In genomic region chr7:135748770-135749169, GRCh38 we compare ENCODE assay signal across 12 cellular contexts. TPM values are rescaled to one million over a fixed set of nuclear protein-coding genes. Genes with fewer than 3 reads are reported as not detected.
A peak's percentile ranks its signal among the peaks of the same experiment; 100 is the strongest.
DNase-seq lines count a peak whose midpoint lies in the region; ATAC-seq and TF ChIP-seq lines count a peak whose summit lies in the region.
"Had no signal": no experiment of that assay in that cellular context is flagged by ENCODE, and none has a peak within 500 bp of the region (broad histone marks: within the 10 kb centered on the region; RNA-seq: fewer than 3 reads in every experiment).

Gene FAM180A (minus strand): TSS chr7:135748813. CDS start chr7:135748580, 233 bp downstream.

- no peak within 1 kb of the TSS for H3K9ac ChIP-seq in fibroblast of lung (ENCODE audit: insufficient read depth, low read length)

- H3K79me2 ChIP-seq in fibroblast of lung (ENCODE audit: control insufficient read depth, insufficient read depth, low read length), result peaks cover 23% of the 10 kb centered on the region

- H4K20me1 ChIP-seq in fibroblast of lung (ENCODE audit: control insufficient read depth, extremely low read depth, insufficient read depth, low read length), result no peaks in the 10 kb centered on the region

- H3K36me3 ChIP-seq in Peyer's patch, result no peaks in the 10 kb centered on the region
- no peaks in the 10 kb centered on the region for H3K36me3 ChIP-seq in fibroblast of lung (ENCODE audit: control insufficient read depth, insufficient read depth, low read length)
- H3K36me3 ChIP-seq in vagina, result no peaks in the 10 kb centered on the region

- peak within 1 kb of the TSS; percentile 34 for H2AFZ ChIP-seq in fibroblast of lung (ENCODE audit: low read length)

- no peaks in the 10 kb centered on the region for H3K9me3 ChIP-seq in Peyer's patch
- no peaks in the 10 kb centered on the region for H3K9me3 ChIP-seq in fibroblast of lung (ENCODE audit: control insufficient read depth, insufficient read depth, low read depth, low read length)
- no peaks in the 10 kb centered on the region for H3K9me3 ChIP-seq in vagina

- H3K27me3 ChIP-seq in Peyer's patch (no peaks in the 10 kb centered on the region), fibroblast of lung (ENCODE audit: control insufficient read depth, insufficient read depth, low read length) (no peaks in the 10 kb centered on the region), vagina (no peaks in the 10 kb centered on the region)

- peak within 1 kb of the TSS in 3 of 4 donors; percentile 27 to 57 (median 50) for H3K27ac ChIP-seq in Peyer's patch
- peak within 1 kb of the TSS; percentile 88 for H3K27ac ChIP-seq in fibroblast of lung (ENCODE audit: insufficient read depth, low read length)
- H3K27ac ChIP-seq in vagina, result peak within 1 kb of the TSS; percentile 66

- H3K4me2 ChIP-seq in fibroblast of lung (ENCODE audit: extremely low read depth, insufficient read depth, low read length), result peak within 1 kb of the TSS; percentile 76

- H3K4me1 ChIP-seq in Peyer's patch (no peaks in the 10 kb centered on the region), fibroblast of lung (ENCODE audit: control insufficient read depth, extremely low read depth, insufficient read depth, low read length) (peaks cover 11% of the 10 kb centered on the region), vagina (peaks cover 26% of the 10 kb centered on the region)

- ATAC-seq in GM19324 (IDR thresholded peaks at IDR 0.05; ENCODE audit: low FRiP score, unreplicated experiment), result no peak

- DNase-seq in Peyer's patch (peak in 1 of 3 donors; percentile 49), fibroblast of lung (ENCODE audit: low read depth in 2 of 2) (peak; percentile 81 to 95), myocyte (ENCODE audit: low read depth) (peak; percentile 81), vagina (ENCODE audit: extremely low spot score in 2 of 2) (no peak), NCI-H1694 (lab: John Stamatoyannopoulos, UW) (no peak), HK-2 (ENCODE audit: unreplicated experiment) (no peak)
- DNase-seq: activated CD4-positive, alpha-beta T cell treated with anti-CD3 and anti-CD28 coated beads, Interleukin-2, amount 10 ng/mL, durations not matched to agents 24 days and 14 days; activated naive CD8-positive, alpha-beta T cell treated with anti-CD3 and anti-CD28 coated beads, Interleukin-2, amount 10 ng/mL, durations not matched to agents 7 days and 5 days; hypothalamus; nephron progenitor cell had no signal

- intact Hi-C loops in vagina (cut with DNase I), result no loop called here

- no peak for TF ChIP-seq CTCF in Peyer's patch (IDR thresholded peaks at IDR 0.05)
- TF ChIP-seq CTCF in fibroblast of lung (conservative IDR thresholded peaks at IDR 0.05 in 1 of 2, IDR thresholded peaks at IDR 0.05 in 1 of 2; ENCODE audit: low read depth in 1 of 2, low read length in 2 of 2), result no peak
- TF ChIP-seq CTCF in vagina (IDR thresholded peaks at IDR 0.05), result no peak

- no peak for TF ChIP-seq POLR2A in Peyer's patch (IDR thresholded peaks at IDR 0.05)
- TF ChIP-seq POLR2A in vagina (IDR thresholded peaks at IDR 0.05), result no peak

- H3K4me3 ChIP-seq in Peyer's patch, result peak within 1 kb of the TSS in 2 of 4 donors; percentile 7 to 8
- H3K4me3 ChIP-seq in fibroblast of lung (replicated peaks in 1 of 4; ENCODE audit: control extremely low read depth in 1 of 4, insufficient read depth in 1 of 4, low read depth in 3 of 4, low read length in 4 of 4), result peak within 1 kb of the TSS; percentile 31 to 86 (median 54)
- H3K4me3 ChIP-seq in vagina, result peak within 1 kb of the TSS; percentile 10 to 22

RNA-seq across cellular contexts. Expression of gene FAM180A, which starts in this region (rescaled TPM):
- total RNA-seq in Peyer's patch (1 to 10 TPM in 2 of 4 donors, not detected in 2; 3.3 to 4.4 TPM), fibroblast of lung (24.4 and 38.5 TPM in 2 replicates), myocyte (2.6 and 3.1 TPM in 2 replicates), vagina (7.1 TPM)
- polyA plus RNA-seq in fibroblast of lung, result 15.6 and 70.0 TPM in 2 replicates
- 17.1 and 62.1 TPM in 2 replicates for polyA plus RNA-seq in fibroblast of lung (2012)
- polyA minus RNA-seq in fibroblast of lung (ENCODE audit: low replicate concordance), result 41.5 and 182 TPM in 2 replicates
- 5.7 TPM for polyA plus RNA-seq in myocyte (2012)
- total RNA-seq: activated CD4-positive, alpha-beta T cell treated with anti-CD3 and anti-CD28 coated beads, Interleukin-2, amount 10 ng/mL, durations not matched to agents 24 days and 14 days; activated naive CD8-positive, alpha-beta T cell treated with anti-CD3 and anti-CD28 coated beads, Interleukin-2, amount 10 ng/mL, durations not matched to agents 7 days and 5 days; G401 had no signal

Comparison
In these comparisons a context has a peak if more than half of its experiments do, and no peak if none do; other contexts are left out.
1. DNase-seq: peak in fibroblast of lung (2 of 2) and myocyte (single experiment); none in vagina (0 of 2), NCI-H1694 (single experiment) and HK-2 (single experiment).
2. Peak in every context shown above with its lines, with median percentiles within 50 percentile points of each other: H3K27ac ChIP-seq.